Comparison of ENCODE assay signal across 17 cellular contexts in genomic region chr5:121138495-121138907, GRCh38.
DNase-seq lines count a peak whose midpoint lies in the region; ATAC-seq, FAIRE-seq and TF ChIP-seq lines count a peak whose summit lies in the region.
"Had no signal": no experiment of that assay in that cellular context is flagged by ENCODE, and none has a peak within 500 bp of the region (broad histone marks: within the 10 kb centered on the region; RNA-seq: fewer than 3 reads in every experiment).

No MANE protein-coding gene starts in this region.

- H3K27ac ChIP-seq in mammary epithelial cell (ENCODE audit: insufficient read depth, low read depth, low read length) = no peak overlapping the region

- H3K27me3 Mint-ChIP-seq in stimulated activated naive CD8-positive, alpha-beta T cell treated with anti-CD3 and anti-CD28 coated beads, Interleukin-15, amount 100 ng/mL, for 72 hours = no peaks in the 10 kb centered on the region
- H3K27me3 Mint-ChIP-seq: CD4-positive, alpha-beta memory T cell had no signal

- no peaks in the 10 kb centered on the region for H3K79me2 ChIP-seq in mammary epithelial cell (ENCODE audit: insufficient read depth, low read length)

- no peaks in the 10 kb centered on the region for H3K27me3 ChIP-seq in BE2C
- H3K27me3 ChIP-seq in mammary epithelial cell (ENCODE audit: insufficient read depth, low read length) = no peaks in the 10 kb centered on the region

- H3K4me1 ChIP-seq in BE2C (peaks cover 17% of the 10 kb centered on the region), mammary epithelial cell (ENCODE audit: insufficient read depth, low read length) (no peaks in the 10 kb centered on the region)

- CTCF ChIA-PET in mammary epithelial cell (lab: Charles Lee; ENCODE audit: low non-redundant PET) = no interaction called here

- dilution Hi-C loops in mammary epithelial cell (cut with HindIII; ENCODE audit: low sequenced_read_pairs) = no loop called here

- H3K36me3 ChIP-seq in BE2C (no peaks in the 10 kb centered on the region), mammary epithelial cell (ENCODE audit: insufficient read depth, low read length) (no peaks in the 10 kb centered on the region)

- peaks cover 0 to 15% of the 10 kb centered on the region in 2 donors for H3K9me3 Mint-ChIP-seq in stimulated activated naive CD8-positive, alpha-beta T cell treated with anti-CD3 and anti-CD28 coated beads, Interleukin-15, amount 100 ng/mL, for 72 hours

- no peak overlapping the region for H3K9ac ChIP-seq in mammary epithelial cell (ENCODE audit: insufficient read depth, low read length)

- H3K9me3 ChIP-seq in BE2C (no peaks in the 10 kb centered on the region), mammary epithelial cell (replicated peaks; ENCODE audit: insufficient read depth, low read length) (no peaks in the 10 kb centered on the region)

- H2AFZ ChIP-seq in mammary epithelial cell (ENCODE audit: low read depth, low read length) = no peak overlapping the region

- ATAC-seq in stimulated activated naive CD8-positive, alpha-beta T cell treated with anti-CD3 and anti-CD28 coated beads, Interleukin-15, amount 100 ng/mL, for 72 hours = no peak

- DNase-seq in BE2C = peak; percentile 55
- DNase-seq in NCI-H69 (lab: John Stamatoyannopoulos, UW) = peak; percentile 23
- no peak for DNase-seq in mammary epithelial cell
- DNase-seq in iris pigment epithelial cell (ENCODE audit: low read depth) = peak; percentile 38
- DNase-seq in urothelium cell line (ENCODE audit: low spot score) = no peak
- DNase-seq in GM13976 (ENCODE audit: low spot score) = no peak
- no peak for DNase-seq in stimulated activated naive CD8-positive, alpha-beta T cell treated with anti-CD3 and anti-CD28 coated beads, Interleukin-15, amount 100 ng/mL, for 72 hours
- DNase-seq: CD4-positive, alpha-beta memory T cell; DND-41; GDM1; KG1; NCI-H1105; NCI-H1694; NCI-H345; NCI-H526 had no signal

- no peak overlapping the region for H3K4me3 ChIP-seq in BE2C (ENCODE audit: low read depth, low read length)
- no peak overlapping the region for H3K4me3 ChIP-seq in mammary epithelial cell (replicated peaks in 1 of 3; ENCODE audit: insufficient read depth in 1 of 3, low read depth in 2 of 3, low read length in 3 of 3)

- 0% methylated on average over 1 of the region's 1 CpG for WGBS in mammary epithelial cell (ENCODE audit: low coverage, missing lambda C conversion rate)

- no peaks in the 10 kb centered on the region for H3K4me1 Mint-ChIP-seq in stimulated activated naive CD8-positive, alpha-beta T cell treated with anti-CD3 and anti-CD28 coated beads, Interleukin-15, amount 100 ng/mL, for 72 hours
- H3K4me1 Mint-ChIP-seq: CD4-positive, alpha-beta memory T cell had no signal

- H4K20me1 ChIP-seq in mammary epithelial cell (ENCODE audit: insufficient read depth, low read length) = no peaks in the 10 kb centered on the region

- in situ Hi-C loops in mammary epithelial cell (cut with MboI; ENCODE audit: low sequenced_read_pairs in 2 of 2) = no loop called here
- in situ Hi-C loops in GM13976 (cut with MboI; ENCODE audit: low sequenced_read_pairs, unreplicated experiment) = no loop called here

- intact Hi-C loops in mammary epithelial cell (cut with micrococcal nuclease) = no loop called here

- H3K4me3 Mint-ChIP-seq in stimulated activated naive CD8-positive, alpha-beta T cell treated with anti-CD3 and anti-CD28 coated beads, Interleukin-15, amount 100 ng/mL, for 72 hours = no peak overlapping the region
- H3K4me3 Mint-ChIP-seq: CD4-positive, alpha-beta memory T cell had no signal

- FAIRE-seq in urothelium cell line (lab: Jason Lieb, UNC) = no peak
- FAIRE-seq: GM12892, H1 had no signal

- no peak overlapping the region for H3K27ac Mint-ChIP-seq in stimulated activated naive CD8-positive, alpha-beta T cell treated with anti-CD3 and anti-CD28 coated beads, Interleukin-15, amount 100 ng/mL, for 72 hours
- H3K27ac Mint-ChIP-seq: CD4-positive, alpha-beta memory T cell had no signal

- H3K4me2 ChIP-seq in mammary epithelial cell (ENCODE audit: insufficient read depth, low read depth, low read length) = peak overlapping the region; percentile 16

- TF ChIP-seq CTCF in BE2C (IDR thresholded peaks at IDR 0.05; ENCODE audit: low read depth, low read length) (no peak), mammary epithelial cell (conservative IDR thresholded peaks at IDR 0.05 in 1 of 2, IDR thresholded peaks at IDR 0.05 in 1 of 2; ENCODE audit: extremely low read depth in 1 of 2, insufficient read depth in 1 of 2, low read depth in 1 of 2, low read length in 2 of 2) (no peak), GM13976 (IDR thresholded peaks at IDR 0.05; ENCODE audit: borderline replicate concordance, control extremely low read depth, extremely low read depth, insufficient read depth, missing control alignments) (no peak)

- BruUV-seq in mammary epithelial cell (replicated peaks; lab: Mats Ljungman, UMichigan) = no TSS peak

Comparison
In these comparisons a context has a peak if more than half of its experiments do, and no peak if none do; other contexts are left out.
1. DNase-seq: peak in BE2C (single experiment), NCI-H69 (single experiment) and iris pigment epithelial cell (single experiment); none in mammary epithelial cell (single experiment), urothelium cell line (single experiment), GM13976 (single experiment) and stimulated activated naive CD8-positive, alpha-beta T cell treated with anti-CD3 and anti-CD28 coated beads, Interleukin-15, amount 100 ng/mL, for 72 hours (0 of 2).